ENCODE assay signal across 1 cellular context in genomic region chr6:107620736-107621135, GRCh38.
TF ChIP-seq lines count a peak whose summit lies in the region.

No MANE protein-coding gene starts in this region.

TF ChIP-seq in GM23338, 12 proteins besides CTCF, POLR2A, EP300 and RAD21 (continued from another document):
- no peak for TF ChIP-seq ZNF462 (CRISPR knock-in tag; IDR thresholded peaks at IDR 0.05)
